In genomic region chr16:77172964-77173363, GRCh38 we compare ENCODE assay signal across 27 cellular contexts. TPM values are rescaled to one million over a fixed set of nuclear protein-coding genes. Genes with fewer than 3 reads are reported as not detected.
"Had no signal": no experiment of that assay in that cellular context is flagged by ENCODE, and none has a peak within 500 bp of the region (broad histone marks: within the 10 kb centered on the region; RNA-seq: fewer than 3 reads in every experiment).

No MANE protein-coding gene starts in this region.

- H3K27ac Mint-ChIP-seq: activated B cell treated with CpG ODN at 0.5 μM for 24 hours; activated CD8-positive, alpha-beta T cell treated with anti-CD3 and anti-CD28 coated beads for 36 hours; activated naive CD4-positive, alpha-beta T cell treated with anti-CD3 and anti-CD28 coated beads, Interleukin-2, amount 50 U/mL, for 24 hours; activated naive CD8-positive, alpha-beta T cell treated with anti-CD3 and anti-CD28 coated beads, Interleukin-2, amount 50 U/mL, for 24 hours; activated T-helper 2 cell treated with anti-CD3 and anti-CD28 coated beads, Interferon-gamma antibody, Interleukin-2, Interleukin-4, amounts not matched to agents 10 μg/mL and 5 μg/mL and 100 μg/mL, durations not matched to agents 14 hours and 24 hours and 36 hours; natural killer cell; neural progenitor cell; stimulated activated effector memory CD8-positive, alpha-beta T cell treated with anti-CD3 and anti-CD28 coated beads, Interleukin-12 subunit alpha, Interleukin-12 subunit beta, amount 100 ng/mL, for 72 hours; stimulated activated naive CD8-positive, alpha-beta T cell treated with anti-CD3 and anti-CD28 coated beads, Interleukin-15, Interleukin-2, amounts not matched to agents 100 ng/mL and 50 ng/mL, for 24 hours; T-helper 2 cell treated with Interferon-gamma antibody and Interleukin-4, amounts not matched to agents 5 μg/mL and 100 μg/mL, for 36 hours had no signal

- H3K4me2 ChIP-seq: neural progenitor cell had no signal

- H2AFZ ChIP-seq: neural progenitor cell had no signal

- H3K36me3 Mint-ChIP-seq: activated naive CD4-positive, alpha-beta T cell treated with anti-CD3 and anti-CD28 coated beads, Interleukin-2, amount 50 U/mL, for 24 hours; natural killer cell; neural progenitor cell; stimulated activated effector memory CD8-positive, alpha-beta T cell treated with anti-CD3 and anti-CD28 coated beads, Interleukin-12 subunit alpha, Interleukin-12 subunit beta, amount 100 ng/mL, for 72 hours had no signal

- H3K4me1 Mint-ChIP-seq: activated B cell treated with CpG ODN at 0.5 μM for 24 hours; activated naive CD4-positive, alpha-beta T cell treated with anti-CD3 and anti-CD28 coated beads, Interleukin-2, amount 50 U/mL, for 24 hours; activated naive CD8-positive, alpha-beta T cell treated with anti-CD3 and anti-CD28 coated beads, Interleukin-2, amount 50 U/mL, for 24 hours; natural killer cell; neural progenitor cell; stimulated activated effector memory CD8-positive, alpha-beta T cell treated with anti-CD3 and anti-CD28 coated beads, Interleukin-12 subunit alpha, Interleukin-12 subunit beta, amount 100 ng/mL, for 72 hours had no signal

- H3K27ac ChIP-seq: coronary artery, neural progenitor cell, right lobe of liver, upper lobe of left lung had no signal

- DNase-seq: activated B cell treated with CpG ODN at 0.5 μM for 24 hours; activated CD4-positive, alpha-beta T cell treated with anti-CD3 and anti-CD28 coated beads, Interleukin-2, amount 50 U/mL, for 1 hour; activated CD8-positive, alpha-beta T cell treated with anti-CD3 and anti-CD28 coated beads for 36 hours; activated naive CD8-positive, alpha-beta T cell treated with anti-CD3 and anti-CD28 coated beads, Interleukin-2, amount 50 U/mL, for 24 hours; activated T-cell treated with anti-CD3 and anti-CD28 coated beads, Interleukin-2, amount 50 U/mL, for 4 hours; amygdala; cerebellar nuclear complex; foreskin melanocyte; left colon; mesenchymal stem cell; natural killer cell; occipital lobe; posterior cingulate gyrus; right lobe of liver; small intestine; stimulated activated CD4-positive, alpha-beta T cell treated with anti-CD3 and anti-CD28 coated beads, Interleukin-4, amount 100 ng/mL, for 24 hours; T-helper 1 cell; upper lobe of left lung had no signal

- H3K4me3 Mint-ChIP-seq: activated B cell treated with CpG ODN at 0.5 μM for 24 hours; activated CD8-positive, alpha-beta T cell treated with anti-CD3 and anti-CD28 coated beads for 36 hours; activated naive CD4-positive, alpha-beta T cell treated with anti-CD3 and anti-CD28 coated beads, Interleukin-2, amount 50 U/mL, for 24 hours; activated naive CD8-positive, alpha-beta T cell treated with anti-CD3 and anti-CD28 coated beads, Interleukin-2, amount 50 U/mL, for 24 hours; activated T-cell treated with anti-CD3 and anti-CD28 coated beads, Interleukin-2, amount 50 U/mL, for 4 hours; natural killer cell; neural progenitor cell; stimulated activated effector memory CD8-positive, alpha-beta T cell treated with anti-CD3 and anti-CD28 coated beads, Interleukin-12 subunit alpha, Interleukin-12 subunit beta, amount 100 ng/mL, for 72 hours; stimulated activated naive CD8-positive, alpha-beta T cell treated with anti-CD3 and anti-CD28 coated beads, Interleukin-15, Interleukin-2, amounts not matched to agents 100 ng/mL and 50 ng/mL, for 24 hours; T-helper 2 cell treated with Interferon-gamma antibody and Interleukin-4, amounts not matched to agents 5 μg/mL and 100 μg/mL, for 36 hours had no signal

- H3K9me3 ChIP-seq: right lobe of liver, upper lobe of left lung had no signal

- H3K27me3 ChIP-seq: right lobe of liver, upper lobe of left lung had no signal

- H3K9me3 Mint-ChIP-seq: activated B cell treated with CpG ODN at 0.5 μM for 24 hours; activated CD8-positive, alpha-beta T cell treated with anti-CD3 and anti-CD28 coated beads for 36 hours; activated naive CD4-positive, alpha-beta T cell treated with anti-CD3 and anti-CD28 coated beads, Interleukin-2, amount 50 U/mL, for 24 hours; activated naive CD8-positive, alpha-beta T cell treated with anti-CD3 and anti-CD28 coated beads, Interleukin-2, amount 50 U/mL, for 24 hours; activated T-cell treated with anti-CD3 and anti-CD28 coated beads, Interleukin-2, amount 50 U/mL, for 4 hours; activated T-helper 2 cell treated with anti-CD3 and anti-CD28 coated beads, Interferon-gamma antibody, Interleukin-2, Interleukin-4, amounts not matched to agents 10 μg/mL and 5 μg/mL and 100 μg/mL, durations not matched to agents 14 hours and 24 hours and 36 hours; natural killer cell; neural progenitor cell; stimulated activated effector memory CD8-positive, alpha-beta T cell treated with anti-CD3 and anti-CD28 coated beads, Interleukin-12 subunit alpha, Interleukin-12 subunit beta, amount 100 ng/mL, for 72 hours; stimulated activated naive CD8-positive, alpha-beta T cell treated with anti-CD3 and anti-CD28 coated beads, Interleukin-15, Interleukin-2, amounts not matched to agents 100 ng/mL and 50 ng/mL, for 24 hours; T-helper 2 cell treated with Interferon-gamma antibody and Interleukin-4, amounts not matched to agents 5 μg/mL and 100 μg/mL, for 36 hours had no signal

- H3K36me3 ChIP-seq: neural progenitor cell, right lobe of liver, upper lobe of left lung had no signal

- FAIRE-seq: keratinocyte, small intestine had no signal

- H3K4me3 ChIP-seq: coronary artery, neural progenitor cell, right lobe of liver, upper lobe of left lung had no signal

- ATAC-seq: activated CD8-positive, alpha-beta T cell treated with anti-CD3 and anti-CD28 coated beads for 36 hours; activated naive CD8-positive, alpha-beta T cell treated with anti-CD3 and anti-CD28 coated beads, Interleukin-2, amount 50 U/mL, for 24 hours; activated T-cell treated with anti-CD3 and anti-CD28 coated beads, Interleukin-2, amount 50 U/mL, for 4 hours; esophagus mucosa; left colon; natural killer cell; right lobe of liver; stimulated activated effector memory CD8-positive, alpha-beta T cell treated with anti-CD3 and anti-CD28 coated beads, Interleukin-12 subunit alpha, Interleukin-12 subunit beta, amount 100 ng/mL, for 72 hours had no signal

- H3K4me1 ChIP-seq: neural progenitor cell, right lobe of liver had no signal

RNA-seq across cellular contexts. Expression of gene SYCE1L, which starts 26.2 kb away (rescaled TPM):
- total RNA-seq: occipital lobe had no signal
